ENCODE assay signal across 8 cellular contexts in the genomic region with DNA sequence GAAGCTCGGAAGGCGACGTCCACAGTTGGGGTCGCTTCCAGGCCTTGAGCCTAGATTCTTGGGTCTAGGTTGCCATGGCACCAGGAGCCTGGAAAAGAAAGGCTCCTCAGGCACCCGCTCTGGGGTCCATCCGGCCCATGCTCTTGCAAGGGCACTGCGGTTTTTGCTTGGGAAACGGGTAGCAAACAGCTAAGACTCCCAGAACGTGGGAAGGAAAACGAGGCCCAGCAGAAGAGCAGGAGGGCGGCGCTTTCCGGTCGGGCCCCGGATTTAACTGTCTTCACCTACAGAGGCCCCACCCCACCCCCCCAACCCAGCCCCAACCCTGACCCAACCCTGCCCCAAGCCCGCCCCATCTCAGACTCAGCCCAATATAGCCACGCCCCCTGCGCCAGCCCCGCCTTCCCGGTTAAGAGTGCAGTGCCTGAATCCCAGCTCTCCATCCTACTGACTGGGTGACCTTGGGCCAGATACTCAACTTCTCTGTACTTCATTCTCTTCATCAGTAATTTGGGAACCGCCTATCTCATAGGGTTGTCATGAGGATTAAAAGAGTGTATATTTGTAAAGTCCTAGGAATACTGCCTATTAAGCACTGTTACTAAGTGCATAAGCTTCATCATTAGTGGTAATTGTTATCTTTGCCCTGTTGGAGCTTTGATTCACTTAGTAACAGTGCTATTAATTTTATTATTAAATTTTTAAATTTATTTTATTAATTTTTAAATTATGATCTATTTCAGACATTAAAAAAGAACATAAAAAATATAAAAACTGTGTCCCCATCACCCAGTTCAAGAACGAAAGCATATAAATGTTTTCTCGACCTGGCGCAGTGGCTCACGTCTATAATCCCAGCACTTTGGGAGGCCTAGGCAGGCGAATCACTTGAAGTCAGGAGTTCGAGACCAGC. TPM values are rescaled to one million over a fixed set of nuclear protein-coding genes. Genes with fewer than 3 reads are reported as not detected.
DNase-seq lines count a peak whose midpoint lies in the region; ATAC-seq and TF ChIP-seq lines count a peak whose summit lies in the region.

No MANE protein-coding gene starts in this region.

- H3K27ac ChIP-seq in suprapubic skin, result no peak overlapping the region

- TF ChIP-seq CTCF in suprapubic skin (IDR thresholded peaks at IDR 0.05), result no peak

- TF ChIP-seq POLR2A in suprapubic skin (IDR thresholded peaks at IDR 0.05), result no peak

- no peaks in the 10 kb centered on the region for H3K27me3 ChIP-seq in suprapubic skin

- POLR2A ChIA-PET in activated naive CD8-positive, alpha-beta T cell treated with anti-CD3 and anti-CD28 coated beads, Interleukin-2, amount 10 ng/mL, durations not matched to agents 7 days and 5 days (lab: Charles Lee), result interaction anchor here (0.5 to 1.2 kb wide), 3 partner anchors 15 to 28 kb away, joined by 3 to 5 read pairs (median 4); a partner anchor contains a TSS

- no peak overlapping the region for H3K4me3 Mint-ChIP-seq in activated naive CD8-positive, alpha-beta T cell treated with anti-CD3 and anti-CD28 coated beads, Interleukin-2, amount 10 ng/mL, durations not matched to agents 7 days and 5 days
- peak overlapping the region in 1 of 8 donors; percentile 25 for H3K4me3 Mint-ChIP-seq in naive B cell
- no peak overlapping the region for H3K4me3 Mint-ChIP-seq in activated T-helper 2 cell treated with anti-CD3 and anti-CD28 coated beads, Interferon-gamma antibody, Interleukin-2, Interleukin-4, amounts not matched to agents 10 μg/mL and 5 μg/mL and 100 μg/mL, durations not matched to agents 14 hours and 24 hours and 36 hours (ENCODE audit: low read depth)

- TF ChIP-seq EP300 in suprapubic skin (IDR thresholded peaks at IDR 0.05), result no peak

- H3K36me3 ChIP-seq in suprapubic skin, result no peaks in the 10 kb centered on the region

- DNase-seq in Caki2 (ENCODE audit: low read depth) (peak; percentile 37), MV-4-11 (lab: John Stamatoyannopoulos, UW) (peak; percentile 71), naive B cell (no peak), suprapubic skin (ENCODE audit: low spot score in 2 of 2) (no peak)
- peak; percentile 62 for DNase-seq in activated naive CD8-positive, alpha-beta T cell treated with anti-CD3 and anti-CD28 coated beads, Interleukin-2, amount 10 ng/mL, durations not matched to agents 7 days and 5 days
- no peak for DNase-seq in activated T-helper 2 cell treated with anti-CD3 and anti-CD28 coated beads, Interferon-gamma antibody, Interleukin-2, Interleukin-4, amounts not matched to agents 10 μg/mL and 5 μg/mL and 100 μg/mL, durations not matched to agents 14 hours and 24 hours and 36 hours (ENCODE audit: low spot score)

- H3K9me3 Mint-ChIP-seq in activated naive CD8-positive, alpha-beta T cell treated with anti-CD3 and anti-CD28 coated beads, Interleukin-2, amount 10 ng/mL, durations not matched to agents 7 days and 5 days, result no peaks in the 10 kb centered on the region
- no peaks in the 10 kb centered on the region for H3K9me3 Mint-ChIP-seq in naive B cell
- H3K9me3 Mint-ChIP-seq in activated T-helper 2 cell treated with anti-CD3 and anti-CD28 coated beads, Interferon-gamma antibody, Interleukin-2, Interleukin-4, amounts not matched to agents 10 μg/mL and 5 μg/mL and 100 μg/mL, durations not matched to agents 14 hours and 24 hours and 36 hours, result no peaks in the 10 kb centered on the region

- H3K36me3 Mint-ChIP-seq in activated naive CD8-positive, alpha-beta T cell treated with anti-CD3 and anti-CD28 coated beads, Interleukin-2, amount 10 ng/mL, durations not matched to agents 7 days and 5 days, result no peaks in the 10 kb centered on the region
- H3K36me3 Mint-ChIP-seq in naive B cell, result no peaks in the 10 kb centered on the region
- H3K36me3 Mint-ChIP-seq in activated T-helper 2 cell treated with anti-CD3 and anti-CD28 coated beads, Interferon-gamma antibody, Interleukin-2, Interleukin-4, amounts not matched to agents 10 μg/mL and 5 μg/mL and 100 μg/mL, durations not matched to agents 14 hours and 24 hours and 36 hours (ENCODE audit: low read depth), result no peaks in the 10 kb centered on the region

- ATAC-seq in activated naive CD8-positive, alpha-beta T cell treated with anti-CD3 and anti-CD28 coated beads, Interleukin-2, amount 10 ng/mL, durations not matched to agents 7 days and 5 days (ENCODE audit: low read depth), result peak; percentile 75
- ATAC-seq in naive B cell (ENCODE audit: low read depth in 2 of 2) (peak; percentile 16 to 41), GM18498 (IDR thresholded peaks at IDR 0.05; ENCODE audit: unreplicated experiment) (no peak), HG03175 (IDR thresholded peaks at IDR 0.05; ENCODE audit: unreplicated experiment) (no peak)

- H3K4me1 Mint-ChIP-seq in activated naive CD8-positive, alpha-beta T cell treated with anti-CD3 and anti-CD28 coated beads, Interleukin-2, amount 10 ng/mL, durations not matched to agents 7 days and 5 days, result peaks cover 12% of the 10 kb centered on the region
- H3K4me1 Mint-ChIP-seq in naive B cell, result peaks cover 17 to 25% (median 19%) of the 10 kb centered on the region in 3 donors
- H3K4me1 Mint-ChIP-seq in activated T-helper 2 cell treated with anti-CD3 and anti-CD28 coated beads, Interferon-gamma antibody, Interleukin-2, Interleukin-4, amounts not matched to agents 10 μg/mL and 5 μg/mL and 100 μg/mL, durations not matched to agents 14 hours and 24 hours and 36 hours (ENCODE audit: low read depth), result peaks cover 6% of the 10 kb centered on the region

- 67% methylated on average over 24 of the region's 27 CpGs for whole genome bisulfite sequencing in suprapubic skin

- no peaks in the 10 kb centered on the region for H3K27me3 Mint-ChIP-seq in activated naive CD8-positive, alpha-beta T cell treated with anti-CD3 and anti-CD28 coated beads, Interleukin-2, amount 10 ng/mL, durations not matched to agents 7 days and 5 days
- H3K27me3 Mint-ChIP-seq in naive B cell, result peaks cover 0 to 17% (median 5%) of the 10 kb centered on the region in 3 donors
- H3K27me3 Mint-ChIP-seq in activated T-helper 2 cell treated with anti-CD3 and anti-CD28 coated beads, Interferon-gamma antibody, Interleukin-2, Interleukin-4, amounts not matched to agents 10 μg/mL and 5 μg/mL and 100 μg/mL, durations not matched to agents 14 hours and 24 hours and 36 hours (ENCODE audit: low read depth), result no peaks in the 10 kb centered on the region

- in situ Hi-C loops in Caki2 (cut with HindIII; ENCODE audit: low pct_unique_long_range_greater_than_20kb, low sequenced_read_pairs), result no loop called here

- H3K4me3 ChIP-seq in suprapubic skin, result no peak overlapping the region

- no peak overlapping the region for H3K27ac Mint-ChIP-seq in activated naive CD8-positive, alpha-beta T cell treated with anti-CD3 and anti-CD28 coated beads, Interleukin-2, amount 10 ng/mL, durations not matched to agents 7 days and 5 days
- no peak overlapping the region for H3K27ac Mint-ChIP-seq in naive B cell
- H3K27ac Mint-ChIP-seq in activated T-helper 2 cell treated with anti-CD3 and anti-CD28 coated beads, Interferon-gamma antibody, Interleukin-2, Interleukin-4, amounts not matched to agents 10 μg/mL and 5 μg/mL and 100 μg/mL, durations not matched to agents 14 hours and 24 hours and 36 hours, result no peak overlapping the region

- intact Hi-C loops in activated T-helper 2 cell treated with anti-CD3 and anti-CD28 coated beads, Interferon-gamma antibody, Interleukin-2, Interleukin-4, amounts not matched to agents 10 μg/mL and 5 μg/mL and 100 μg/mL, durations not matched to agents 14 hours and 24 hours and 36 hours (cut with micrococcal nuclease), result no loop called here

- H3K4me1 ChIP-seq in suprapubic skin, result no peaks in the 10 kb centered on the region

- no peaks in the 10 kb centered on the region for H3K9me3 ChIP-seq in suprapubic skin

RNA-seq across cellular contexts. Expression of a gene that starts 28.4 kb away (rescaled TPM):
- 53.7 and 64.5 TPM in 2 replicates for total RNA-seq in Caki2 (2014; rRNA removed; shearing (Covaris generic); ENCODE audit: low replicate concordance)
- total RNA-seq in activated naive CD8-positive, alpha-beta T cell treated with anti-CD3 and anti-CD28 coated beads, Interleukin-2, amount 10 ng/mL, durations not matched to agents 7 days and 5 days, result under 1 TPM; 0.91 to 0.94 TPM
- polyA plus RNA-seq in naive B cell (ENCODE audit: low read depth in 6 of 6), result not detected
- 0.43 and 0.57 TPM in 2 replicates for total RNA-seq in activated T-helper 2 cell treated with anti-CD3 and anti-CD28 coated beads, Interferon-gamma antibody, Interleukin-2, Interleukin-4, amounts not matched to agents 10 μg/mL and 5 μg/mL and 100 μg/mL, durations not matched to agents 14 hours and 24 hours and 36 hours
- total RNA-seq in suprapubic skin, result 1 to 10 TPM; 2.9 to 7.0 (median 6.9) TPM

Comparison
In these comparisons a context has a peak if more than half of its experiments do, and no peak if none do; other contexts are left out.
1. DNase-seq: peak in Caki2 (single experiment), MV-4-11 (single experiment) and activated naive CD8-positive, alpha-beta T cell treated with anti-CD3 and anti-CD28 coated beads, Interleukin-2, amount 10 ng/mL, durations not matched to agents 7 days and 5 days (single experiment); none in naive B cell (single experiment), activated T-helper 2 cell treated with anti-CD3 and anti-CD28 coated beads, Interferon-gamma antibody, Interleukin-2, Interleukin-4, amounts not matched to agents 10 μg/mL and 5 μg/mL and 100 μg/mL, durations not matched to agents 14 hours and 24 hours and 36 hours (single experiment) and suprapubic skin (0 of 2).
2. ATAC-seq: peak in activated naive CD8-positive, alpha-beta T cell treated with anti-CD3 and anti-CD28 coated beads, Interleukin-2, amount 10 ng/mL, durations not matched to agents 7 days and 5 days (single experiment) and naive B cell (2 of 2); none in GM18498 (single experiment) and HG03175 (single experiment).